ENCODE assay signal across 8 cellular contexts in genomic region chr15:57323806-57324589, GRCh38. TPM values are rescaled to one million over a fixed set of nuclear protein-coding genes. Genes with fewer than 3 reads are reported as not detected.
A peak's percentile ranks its signal among the peaks of the same experiment; 100 is the strongest.
DNase-seq lines count a peak whose midpoint lies in the region; ATAC-seq and TF ChIP-seq lines count a peak whose summit lies in the region.

No MANE protein-coding gene starts in this region.

- no peak overlapping the region for H3K4me3 ChIP-seq in lower leg skin (ENCODE audit: low read depth, poor library complexity, severe bottlenecking)

- TF ChIP-seq CTCF in lower leg skin (IDR thresholded peaks at IDR 0.05): no peak

- 23 to 26% methylated on average over 3 to 5 of the region's 6 CpGs for WGBS in lower leg skin, 2 donors

- ATAC-seq in SK-N-SH treated with all-trans-retinoic acid at 6 μM for 48 hours: peak; percentile 46
- ATAC-seq in HG02678 (IDR thresholded peaks at IDR 0.05; ENCODE audit: unreplicated experiment): no peak
- no peak for ATAC-seq in HG02798 (IDR thresholded peaks at IDR 0.05; ENCODE audit: poor library complexity, unreplicated experiment)

- peak; percentile 61 for DNase-seq in DMS153 treated with DMSO at 0.1 percent for 48 hours (lab: John Stamatoyannopoulos, UW; ENCODE audit: unreplicated experiment)
- DNase-seq in Kasumi-1 (lab: John Stamatoyannopoulos, UW): peak; percentile 51 to 52
- peak; percentile 61 for DNase-seq in iPS-NIHi11 (ENCODE audit: low spot score)
- no peak for DNase-seq in NCI-H1105 (lab: John Stamatoyannopoulos, UW)
- DNase-seq in lower leg skin (ENCODE audit: low spot score in 2 of 2): no peak

- intact Hi-C loops in lower leg skin (cut with DNase I; ENCODE audit: low total_unique reads): no loop called here

- TF ChIP-seq POLR2A in lower leg skin (IDR thresholded peaks at IDR 0.05): no peak

TF ChIP-seq in SK-N-SH treated with all-trans-retinoic acid at 6 μM for 48 hours, 23 proteins besides CTCF, POLR2A, EP300 and RAD21:
- no peak for TF ChIP-seq BACH2 (CRISPR knock-in tag; IDR thresholded peaks at IDR 0.05; ENCODE audit: borderline replicate concordance)
- TF ChIP-seq ZC3H10 (CRISPR knock-in tag; IDR thresholded peaks at IDR 0.05): no peak
- TF ChIP-seq RARB (CRISPR knock-in tag; IDR thresholded peaks at IDR 0.05): no peak
- TF ChIP-seq ARNTL (CRISPR knock-in tag; IDR thresholded peaks at IDR 0.05; ENCODE audit: borderline replicate concordance, low read depth): no peak
- TF ChIP-seq ISL1 (CRISPR knock-in tag; IDR thresholded peaks at IDR 0.05): no peak
- TF ChIP-seq ZNF8 (CRISPR knock-in tag; IDR thresholded peaks at IDR 0.05): no peak
- TF ChIP-seq ZFP30 (CRISPR knock-in tag; IDR thresholded peaks at IDR 0.05): no peak

RNA-seq across cellular contexts. Expression of gene CGNL1, which starts 52.3 kb away (rescaled TPM):
- 10 to 100 TPM in 2 of 4 donors, 1 to 10 TPM in 2; 5.7 to 22.9 (median 14.5) TPM for total RNA-seq in lower leg skin

Comparison
In these comparisons a context has a peak if more than half of its experiments do, and no peak if none do; other contexts are left out.
1. DNase-seq: peak in DMS153 treated with DMSO at 0.1 percent for 48 hours (single experiment), Kasumi-1 (2 of 2) and iPS-NIHi11 (single experiment); none in NCI-H1105 (single experiment) and lower leg skin (0 of 2).